ENCODE assay signal across 19 cellular contexts in the genomic region with DNA sequence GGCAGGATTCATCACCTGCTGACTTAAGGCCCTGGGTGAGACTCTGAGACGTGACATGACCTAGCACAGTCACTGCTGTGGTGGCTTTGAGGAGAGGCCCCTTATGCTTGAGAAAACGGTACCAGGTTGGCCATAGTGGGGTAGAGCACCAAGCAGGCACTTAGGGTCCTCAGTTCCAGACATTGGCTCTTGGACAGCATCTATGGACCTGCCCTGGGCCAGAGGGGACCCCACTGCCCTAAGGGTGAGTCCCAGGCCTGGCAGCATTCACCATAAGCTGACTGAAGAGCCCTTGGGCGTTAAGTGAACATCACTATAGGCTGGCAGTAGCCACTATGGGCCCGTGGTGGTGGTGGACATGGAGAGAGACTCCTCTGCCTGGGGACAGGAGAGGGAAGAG.
A peak's percentile ranks its signal among the peaks of the same experiment; 100 is the strongest.
DNase-seq lines count a peak whose midpoint lies in the region; ATAC-seq and TF ChIP-seq lines count a peak whose summit lies in the region.
"Had no signal": no experiment of that assay in that cellular context is flagged by ENCODE, and none has a peak within 500 bp of the region (broad histone marks: within the 10 kb centered on the region; RNA-seq: fewer than 3 reads in every experiment).

No MANE protein-coding gene starts in this region.

- H3K27ac ChIP-seq in left ventricle myocardium inferior (replicated peaks) (no peak overlapping the region), neuronal stem cell (replicated peaks; ENCODE audit: low read length) (no peak overlapping the region)
- H3K27ac ChIP-seq: 22Rv1, A549, GM23248, HL-60 had no signal

- H3K36me3 ChIP-seq in left ventricle myocardium inferior (peaks cover 73% of the 10 kb centered on the region), neuronal stem cell (replicated peaks in 1 of 2; ENCODE audit: control insufficient read depth in 2 of 2, insufficient read depth in 2 of 2, low read length in 2 of 2) (peaks cover 0 to 44% of the 10 kb centered on the region in 2 donors)

- H3K18ac ChIP-seq in neuronal stem cell (ENCODE audit: low read length): no peak overlapping the region

- H3K79me1 ChIP-seq in neuronal stem cell (ENCODE audit: low read depth, low read length): no peaks in the 10 kb centered on the region

- H3K36me3 Mint-ChIP-seq in dendritic cell treated with granulocyte-macrophage colony-stimulating factor and Interleukin-4, amounts not matched to agents 40 ng/mL and 50 ng/mL, for 4 days (ENCODE audit: low read depth): peaks cover 75% of the 10 kb centered on the region
- H3K36me3 Mint-ChIP-seq: CD4-positive, alpha-beta memory T cell had no signal

- H3K9me3 ChIP-seq in left ventricle myocardium inferior (replicated peaks) (no peaks in the 10 kb centered on the region), neuronal stem cell (replicated peaks in 1 of 2; ENCODE audit: control insufficient read depth in 2 of 2, insufficient read depth in 1 of 2, low read depth in 1 of 2, low read length in 2 of 2) (no peaks in the 10 kb centered on the region)
- H3K9me3 ChIP-seq: A549 had no signal

- no peak for TF ChIP-seq CTCF in left ventricle myocardium inferior (IDR thresholded peaks at IDR 0.05; ENCODE audit: borderline replicate concordance)

- H4K91ac ChIP-seq in neuronal stem cell (ENCODE audit: low read depth, low read length, poor library complexity): no peak overlapping the region

- no peaks in the 10 kb centered on the region for H3K9me3 Mint-ChIP-seq in dendritic cell treated with granulocyte-macrophage colony-stimulating factor and Interleukin-4, amounts not matched to agents 40 ng/mL and 50 ng/mL, for 4 days
- H3K9me3 Mint-ChIP-seq: CD14-positive monocyte, HFFc6 had no signal

- peaks cover 20% of the 10 kb centered on the region for H3K4me1 Mint-ChIP-seq in dendritic cell treated with granulocyte-macrophage colony-stimulating factor and Interleukin-4, amounts not matched to agents 40 ng/mL and 50 ng/mL, for 4 days (ENCODE audit: low read depth)

- H3K23ac ChIP-seq in neuronal stem cell (ENCODE audit: low read depth, low read length, poor library complexity): no peak overlapping the region

- H2BK120ac ChIP-seq in neuronal stem cell (ENCODE audit: low read depth, low read length): no peak overlapping the region

- H2AK5ac ChIP-seq in neuronal stem cell (ENCODE audit: low read depth, low read length): no peak overlapping the region

- WGBS in neuronal stem cell (ENCODE audit: extremely low coverage in 2 of 2, insufficient read length in 2 of 2, insufficient replicate concordance in 1 of 2), 2 donors: no CpG with 5 or more reads among the region's 4 CpGs

- H2BK5ac ChIP-seq in neuronal stem cell (ENCODE audit: low read length): no peak overlapping the region

- H3K4ac ChIP-seq in neuronal stem cell (ENCODE audit: low read length): no peak overlapping the region

- H3K9ac ChIP-seq in neuronal stem cell (ENCODE audit: low read depth, low read length, poor library complexity): no peak overlapping the region
- H3K9ac ChIP-seq: GM23248 had no signal

- peak; percentile 6 for ATAC-seq in left ventricle myocardium superior
- ATAC-seq in GM18511 (IDR thresholded peaks at IDR 0.05; ENCODE audit: unreplicated experiment): no peak
- no peak for ATAC-seq in GM21515 (IDR thresholded peaks at IDR 0.05; ENCODE audit: unreplicated experiment)
- ATAC-seq: A549, HCT116 had no signal

- DNase-seq in left ventricle myocardium superior (no peak), left ventricle myocardium inferior (no peak), neuronal stem cell (ENCODE audit: low spot score) (no peak), retina (no peak)
- DNase-seq: AML-193; CD4-positive, alpha-beta memory T cell; DMS153; DMS79; GDM1; GM23248; HFFc6 had no signal

- no peak overlapping the region for H2BK12ac ChIP-seq in neuronal stem cell (ENCODE audit: low read length)

- peak overlapping the region; percentile 27 for H3K14ac ChIP-seq in neuronal stem cell (ENCODE audit: low read length)

- no peak overlapping the region for H3K4me3 ChIP-seq in left ventricle myocardium inferior
- H3K4me3 ChIP-seq in neuronal stem cell (ENCODE audit: low read length in 2 of 2): no peak overlapping the region
- H3K4me3 ChIP-seq: A549, GM23248 had no signal

- no peaks in the 10 kb centered on the region for H3K27me3 Mint-ChIP-seq in dendritic cell treated with granulocyte-macrophage colony-stimulating factor and Interleukin-4, amounts not matched to agents 40 ng/mL and 50 ng/mL, for 4 days
- H3K27me3 Mint-ChIP-seq: CD4-positive, alpha-beta memory T cell had no signal

- no peak overlapping the region for H4K8ac ChIP-seq in neuronal stem cell (ENCODE audit: low read depth, low read length)

- H3K27me3 ChIP-seq in left ventricle myocardium inferior (ENCODE audit: low read depth) (no peaks in the 10 kb centered on the region), neuronal stem cell (ENCODE audit: control insufficient read depth in 3 of 3, insufficient read depth in 3 of 3, low read depth in 1 of 3, low read length in 3 of 3) (no peaks in the 10 kb centered on the region)

- H3K4me1 ChIP-seq in left ventricle myocardium inferior (peaks cover 78% of the 10 kb centered on the region), neuronal stem cell (ENCODE audit: control insufficient read depth in 2 of 2, insufficient read depth in 1 of 2, low read depth in 1 of 2, low read length in 2 of 2) (peaks cover 0 to 2% of the 10 kb centered on the region in 2 donors)
- H3K4me1 ChIP-seq: A549 had no signal

- no peak overlapping the region for H2AFZ ChIP-seq in neuronal stem cell (ENCODE audit: low read length)
- H2AFZ ChIP-seq: GM23248 had no signal

- H3K4me3 Mint-ChIP-seq in dendritic cell treated with granulocyte-macrophage colony-stimulating factor and Interleukin-4, amounts not matched to agents 40 ng/mL and 50 ng/mL, for 4 days: no peak overlapping the region
- H3K4me3 Mint-ChIP-seq: CD14-positive monocyte; CD4-positive, alpha-beta memory T cell; HFFc6 had no signal

- no peak overlapping the region for H3K4me2 ChIP-seq in neuronal stem cell (ENCODE audit: insufficient read depth, low read length, poor library complexity, severe bottlenecking)
- H3K4me2 ChIP-seq: A549 had no signal

- intact Hi-C loops in left ventricle myocardium superior (cut with micrococcal nuclease): no loop called here
- intact Hi-C loops in left ventricle myocardium inferior (cut with micrococcal nuclease): no loop called here
- intact Hi-C loops in dendritic cell treated with granulocyte-macrophage colony-stimulating factor and Interleukin-4, amounts not matched to agents 40 ng/mL and 50 ng/mL, for 4 days (cut with micrococcal nuclease): no loop called here

- H3K27ac Mint-ChIP-seq in dendritic cell treated with granulocyte-macrophage colony-stimulating factor and Interleukin-4, amounts not matched to agents 40 ng/mL and 50 ng/mL, for 4 days: peak overlapping the region; percentile 41
- H3K27ac Mint-ChIP-seq: HFFc6 had no signal

- no peak overlapping the region for H2BK15ac ChIP-seq in neuronal stem cell (ENCODE audit: low read length)
